20 cellular contexts compared by ENCODE assay signal in the genomic region with DNA sequence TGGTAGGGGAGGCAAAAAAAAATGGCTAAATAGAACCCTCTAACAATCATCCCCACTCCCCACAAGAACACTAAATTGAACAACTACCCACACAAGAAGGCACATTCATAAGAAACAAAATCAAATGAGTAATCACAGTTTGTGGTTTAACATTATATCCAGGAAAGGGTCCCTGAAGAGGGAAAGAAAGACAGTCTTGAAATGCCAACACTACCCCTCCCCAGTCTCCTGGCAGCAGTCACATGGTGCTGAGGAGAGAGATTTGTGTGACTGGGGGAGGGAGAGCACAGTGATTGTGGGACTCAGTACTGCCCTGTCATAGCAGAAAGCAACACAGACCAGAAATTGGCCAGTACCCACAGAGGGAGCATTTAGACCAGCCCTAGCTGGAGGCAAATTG.
"Had no signal": no experiment of that assay in that cellular context is flagged by ENCODE, and none has a peak within 500 bp of the region (broad histone marks: within the 10 kb centered on the region; RNA-seq: fewer than 3 reads in every experiment).

No MANE protein-coding gene starts in this region.

- ATAC-seq: esophagus mucosa; left cardiac atrium; left ventricle myocardium superior; naive thymus-derived CD8-positive, alpha-beta T cell; sciatic nerve; stimulated activated effector memory CD8-positive, alpha-beta T cell treated with anti-CD3 and anti-CD28 coated beads, Interleukin-12 subunit alpha, Interleukin-12 subunit beta, amount 100 ng/mL, for 72 hours; stimulated activated naive CD8-positive, alpha-beta T cell treated with anti-CD3 and anti-CD28 coated beads, Interleukin-15, amount 100 ng/mL, for 72 hours had no signal

- DNase-seq: activated CD4-positive, alpha-beta memory T cell treated with anti-CD3 and anti-CD28 coated beads for 36 hours; activated CD4-positive, alpha-beta T cell treated with anti-CD3 and anti-CD28 coated beads, Interleukin-2, amount 10 ng/mL, durations not matched to agents 24 days and 14 days; activated CD4-positive, CD25-positive, alpha-beta regulatory T cell treated with anti-CD3 and anti-CD28 coated beads, Interleukin-2, amount 50 U/mL, for 72 hours; activated CD8-positive, alpha-beta memory T cell treated with anti-CD3 and anti-CD28 coated beads, Interleukin-2, amount 50 U/mL, for 4 hours; activated effector memory CD4-positive, alpha-beta T cell treated with anti-CD3 and anti-CD28 coated beads, Interleukin-2, amount 50 U/mL, for 16 hours; activated naive CD4-positive, alpha-beta T cell treated with anti-CD3 and anti-CD28 coated beads, Interleukin-2, amount 10 ng/mL, durations not matched to agents 7 days and 5 days; activated naive CD8-positive, alpha-beta T cell treated with anti-CD3 and anti-CD28 coated beads, Interleukin-2, amount 10 ng/mL, durations not matched to agents 7 days and 5 days; activated T-cell treated with anti-CD3 and anti-CD28 coated beads, Interleukin-2, amount 50 U/mL, for 1 hour; amniotic stem cell; endodermal cell; left cardiac atrium; left ventricle myocardium superior; naive thymus-derived CD8-positive, alpha-beta T cell; small intestine; stimulated activated CD4-positive, alpha-beta T cell treated with anti-CD3 and anti-CD28 coated beads, Interleukin-4, amount 100 ng/mL, for 24 hours; stimulated activated naive CD8-positive, alpha-beta T cell treated with anti-CD3 and anti-CD28 coated beads, Interleukin-15, amount 100 ng/mL, for 72 hours; substantia nigra had no signal
